In genomic region chr1:10738125-10738746, GRCh38 we compare ENCODE assay signal across 1 cellular context.
TF ChIP-seq lines count a peak whose summit lies in the region.

No MANE protein-coding gene starts in this region.

TF ChIP-seq in K562, 482 proteins besides CTCF, POLR2A, EP300 and RAD21 (continued from another document):
- no peak for TF ChIP-seq TEAD4 (IDR thresholded peaks at IDR 0.05; ENCODE audit: low read length)
- no peak for TF ChIP-seq TEAD4 (CRISPR knock-in tag; IDR thresholded peaks at IDR 0.05; ENCODE audit: borderline replicate concordance)
TF ChIP-seq in K562: peak in this region for 1.
